1 cellular context compared by ENCODE assay signal in genomic region chr1:202959276-202959620, GRCh38.
TF ChIP-seq lines count a peak whose summit lies in the region.

No MANE protein-coding gene starts in this region.

TF ChIP-seq in IMR-90, 13 proteins besides CTCF, POLR2A, EP300 and RAD21:
- TF ChIP-seq SMC3 (IDR thresholded peaks at IDR 0.05; ENCODE audit: low read depth, low read length) = no peak
- TF ChIP-seq MXI1 (IDR thresholded peaks at IDR 0.05; ENCODE audit: borderline replicate concordance, low read depth, low read length) = no peak
- peak; percentile 93 for TF ChIP-seq CEBPB (IDR thresholded peaks at IDR 0.05; ENCODE audit: low read depth, low read length)
- TF ChIP-seq MAFK (IDR thresholded peaks at IDR 0.05; ENCODE audit: low read depth, low read length) = no peak
- peak; percentile 67; the same call in 1 of the 2 replicates for TF ChIP-seq FOS (IDR thresholded peaks at IDR 0.05; ENCODE audit: low read depth, low read length)
- TF ChIP-seq MAZ (IDR thresholded peaks at IDR 0.05; ENCODE audit: borderline replicate concordance, low read depth, low read length) = no peak
- no peak for TF ChIP-seq RCOR1 (IDR thresholded peaks at IDR 0.05; ENCODE audit: insufficient replicate concordance, low read length)
- TF ChIP-seq USF2 (IDR thresholded peaks at IDR 0.05; ENCODE audit: low read depth, low read length) = no peak
